ENCODE assay signal across 12 cellular contexts in the genomic region with DNA sequence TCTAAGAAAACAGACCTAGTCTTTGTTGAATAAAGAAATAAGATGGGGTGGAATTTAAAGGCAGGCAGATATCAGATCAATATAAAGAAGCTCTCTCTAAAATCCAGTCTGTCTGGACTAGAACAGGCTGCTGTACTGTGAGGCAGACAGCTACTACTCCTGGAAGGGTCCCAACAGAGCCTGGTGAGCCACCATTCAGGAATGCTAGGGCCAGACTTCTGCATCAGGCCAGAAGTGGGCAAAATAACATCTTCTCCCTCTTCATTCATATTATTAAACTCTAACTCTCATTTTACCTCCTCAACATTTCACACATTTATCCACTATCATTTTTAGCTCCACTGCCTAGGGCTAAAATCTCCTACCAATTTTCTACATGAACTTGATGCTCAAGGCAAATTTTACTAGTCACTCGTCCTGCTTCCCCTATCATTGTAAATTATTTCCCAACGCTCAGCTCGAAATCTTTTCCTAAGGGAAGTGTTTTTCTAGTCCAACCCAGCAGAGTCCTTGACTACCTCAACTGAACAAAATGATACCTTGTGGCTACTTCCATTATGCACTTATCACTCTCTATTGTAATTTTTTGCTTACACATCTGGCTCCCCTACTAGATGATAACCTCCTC. TPM values are rescaled to one million over a fixed set of nuclear protein-coding genes. Genes with fewer than 3 reads are reported as not detected.
DNase-seq lines count a peak whose midpoint lies in the region; ATAC-seq and TF ChIP-seq lines count a peak whose summit lies in the region.
"Had no signal": no experiment of that assay in that cellular context is flagged by ENCODE, and none has a peak within 500 bp of the region (broad histone marks: within the 10 kb centered on the region; RNA-seq: fewer than 3 reads in every experiment).

No MANE protein-coding gene starts in this region.

- no peaks in the 10 kb centered on the region for H3K9me3 Mint-ChIP-seq in MCF 10A (ENCODE audit: unreplicated experiment)
- H3K9me3 Mint-ChIP-seq in activated T-cell treated with anti-CD3 and anti-CD28 coated beads, Interleukin-2, amount 50 U/mL, for 4 hours: no peaks in the 10 kb centered on the region
- H3K9me3 Mint-ChIP-seq: memory B cell; T-helper 2 cell treated with Interferon-gamma antibody and Interleukin-4, amounts not matched to agents 5 μg/mL and 100 μg/mL, for 36 hours had no signal

- no peak overlapping the region for H3K27ac Mint-ChIP-seq in MCF 10A (ENCODE audit: low read depth, unreplicated experiment)
- H3K27ac Mint-ChIP-seq: memory B cell; T-helper 2 cell treated with Interferon-gamma antibody and Interleukin-4, amounts not matched to agents 5 μg/mL and 100 μg/mL, for 36 hours had no signal

- TF ChIP-seq CTCF in MCF 10A (IDR thresholded peaks at IDR 0.05; ENCODE audit: unreplicated experiment) (no peak), upper lobe of right lung (IDR thresholded peaks at IDR 0.05) (no peak)

- DNase-seq in HT1080 (ENCODE audit: low read depth): peak; percentile 88
- peak; percentile 74 for DNase-seq in MCF 10A (ENCODE audit: unreplicated experiment)
- peak; percentile 87 for DNase-seq in islet precursor cell
- DNase-seq in upper lobe of right lung: no peak
- no peak for DNase-seq in left colon
- DNase-seq in cortex of kidney (lab: John Stamatoyannopoulos, UW): no peak
- DNase-seq in activated T-cell treated with anti-CD3 and anti-CD28 coated beads, Interleukin-2, amount 50 U/mL, for 4 hours: no peak
- DNase-seq: NCI-H69 had no signal

- no peaks in the 10 kb centered on the region for H3K27me3 Mint-ChIP-seq in MCF 10A (ENCODE audit: insufficient read depth, unreplicated experiment)
- no peaks in the 10 kb centered on the region for H3K27me3 Mint-ChIP-seq in activated T-cell treated with anti-CD3 and anti-CD28 coated beads, Interleukin-2, amount 50 U/mL, for 4 hours (ENCODE audit: low read depth)
- H3K27me3 Mint-ChIP-seq: memory B cell had no signal

- no peak overlapping the region for H3K4me3 Mint-ChIP-seq in MCF 10A (ENCODE audit: unreplicated experiment)
- no peak overlapping the region for H3K4me3 Mint-ChIP-seq in activated T-cell treated with anti-CD3 and anti-CD28 coated beads, Interleukin-2, amount 50 U/mL, for 4 hours
- H3K4me3 Mint-ChIP-seq: memory B cell; T-helper 2 cell treated with Interferon-gamma antibody and Interleukin-4, amounts not matched to agents 5 μg/mL and 100 μg/mL, for 36 hours had no signal

- H3K27me3 ChIP-seq in upper lobe of right lung: no peaks in the 10 kb centered on the region

- no peak overlapping the region for H3K4me3 ChIP-seq in upper lobe of right lung

- CTCF ChIA-PET in MCF 10A (lab: Yijun Ruan, JAX): interaction anchor here (0.6 to 1.3 kb wide), 4 partner anchors 13 to 58 kb away, joined by 3 to 5 read pairs (median 4); no protein-coding TSS in a partner anchor

- H3K36me3 Mint-ChIP-seq in MCF 10A (ENCODE audit: insufficient read depth, unreplicated experiment): no peaks in the 10 kb centered on the region
- peaks cover 5% of the 10 kb centered on the region for H3K36me3 Mint-ChIP-seq in activated T-cell treated with anti-CD3 and anti-CD28 coated beads, Interleukin-2, amount 50 U/mL, for 4 hours (ENCODE audit: insufficient read depth)

- no TSS peak for BruUV-seq in MCF 10A (replicated peaks; lab: Mats Ljungman, UMichigan)

- ATAC-seq in upper lobe of right lung: peak; percentile 74
- no peak for ATAC-seq in GM19328 (IDR thresholded peaks at IDR 0.05; ENCODE audit: unreplicated experiment)
- no peak for ATAC-seq in left colon
- ATAC-seq in activated T-cell treated with anti-CD3 and anti-CD28 coated beads, Interleukin-2, amount 50 U/mL, for 4 hours: no peak

- intact Hi-C loops in MCF 10A (cut with micrococcal nuclease) (no loop called here), upper lobe of right lung (cut with DNase I) (no loop called here), left colon (cut with DNase I, micrococcal nuclease) (no loop called here)

- H3K4me1 ChIP-seq in upper lobe of right lung: peaks cover 5% of the 10 kb centered on the region

- H3K36me3 ChIP-seq in upper lobe of right lung: no peaks in the 10 kb centered on the region

- H3K4me1 Mint-ChIP-seq in MCF 10A (ENCODE audit: insufficient read depth, unreplicated experiment): peaks cover 38% of the 10 kb centered on the region
- peaks cover 12% of the 10 kb centered on the region for H3K4me1 Mint-ChIP-seq in activated T-cell treated with anti-CD3 and anti-CD28 coated beads, Interleukin-2, amount 50 U/mL, for 4 hours (ENCODE audit: low read depth)
- H3K4me1 Mint-ChIP-seq: memory B cell had no signal

- POLR2A ChIA-PET in MCF 10A (lab: Yijun Ruan, JAX): interaction anchor here (0.8 to 1.2 kb wide), 3 partner anchors 18 to 45 kb away, joined by 3 read pairs; no protein-coding TSS in a partner anchor

- H3K9me3 ChIP-seq in upper lobe of right lung: no peaks in the 10 kb centered on the region

- H3K27ac ChIP-seq in upper lobe of right lung: no peak overlapping the region
- H3K27ac ChIP-seq: KMS-11 had no signal

RNA-seq across cellular contexts. Expression of a gene that starts 45.2 kb away (rescaled TPM):
- 116 and 131 TPM in 2 replicates for total RNA-seq in HT1080 (2014; rRNA removed; shearing (Covaris generic))
- polyA plus RNA-seq in HT1080 (2015; cell fraction: cytosol; rRNA removed): 55.3 and 77.3 TPM in 2 replicates
- polyA plus RNA-seq in HT1080 (2015; cell fraction: nucleus; rRNA removed): 268 and 287 TPM in 2 replicates
- total RNA-seq in MCF 10A (2022) (107 and 121 TPM in 2 replicates), upper lobe of right lung (209 TPM), left colon (10 to 100 TPM; 51.3 to 63.3 TPM)
- 100 to 1,000 TPM; 371 to 409 (median 377) TPM for total RNA-seq in activated T-cell treated with anti-CD3 and anti-CD28 coated beads, Interleukin-2, amount 50 U/mL, for 4 hours

Comparison
In these comparisons a context has a peak if more than half of its experiments do, and no peak if none do; other contexts are left out.
1. DNase-seq: peak in HT1080 (single experiment), MCF 10A (single experiment) and islet precursor cell (single experiment); none in upper lobe of right lung (single experiment), left colon (0 of 2), cortex of kidney (single experiment) and activated T-cell treated with anti-CD3 and anti-CD28 coated beads, Interleukin-2, amount 50 U/mL, for 4 hours (single experiment).